Comparison of ENCODE assay signal across 12 cellular contexts in genomic region chr22:37418627-37419369, GRCh38. TPM values are rescaled to one million over a fixed set of nuclear protein-coding genes. Genes with fewer than 3 reads are reported as not detected.
DNase-seq lines count a peak whose midpoint lies in the region; ATAC-seq and TF ChIP-seq lines count a peak whose summit lies in the region.
"Had no signal": no experiment of that assay in that cellular context is flagged by ENCODE, and none has a peak within 500 bp of the region (broad histone marks: within the 10 kb centered on the region; RNA-seq: fewer than 3 reads in every experiment).

No MANE protein-coding gene starts in this region.

- peak overlapping the region; percentile 41 to 83 (median 76) for H3K4me3 Mint-ChIP-seq in CD8-positive, alpha-beta memory T cell
- H3K4me3 Mint-ChIP-seq in brain: peak overlapping the region; percentile 73 to 81 (median 79)
- peak overlapping the region; percentile 25 to 96 (median 82) for H3K4me3 Mint-ChIP-seq in naive thymus-derived CD8-positive, alpha-beta T cell

- ATAC-seq in naive thymus-derived CD8-positive, alpha-beta T cell: no peak
- no peak for ATAC-seq in GM19035 (IDR thresholded peaks at IDR 0.05; ENCODE audit: unreplicated experiment)
- ATAC-seq in left cardiac atrium: no peak
- ATAC-seq: heart left ventricle had no signal

- H3K27ac ChIP-seq in CD8-positive, alpha-beta memory T cell (ENCODE audit: low read depth, low read length): no peak overlapping the region
- no peak overlapping the region for H3K27ac ChIP-seq in HUES64 (ENCODE audit: low read depth, low read length)
- no peak overlapping the region for H3K27ac ChIP-seq in stomach
- H3K27ac ChIP-seq: heart left ventricle, right lobe of liver had no signal

- no peaks in the 10 kb centered on the region for H3K9me3 ChIP-seq in CD8-positive, alpha-beta memory T cell (ENCODE audit: low read length)
- H3K9me3 ChIP-seq in HUES64 (ENCODE audit: insufficient read depth, low read depth, low read length): no peaks in the 10 kb centered on the region
- no peaks in the 10 kb centered on the region for H3K9me3 ChIP-seq in stomach
- H3K9me3 ChIP-seq: heart left ventricle, right lobe of liver had no signal

- no peak overlapping the region for H3K9ac ChIP-seq in HUES64 (ENCODE audit: low read depth, low read length)

- peaks cover 7% of the 10 kb centered on the region for H3K27me3 ChIP-seq in CD8-positive, alpha-beta memory T cell (ENCODE audit: insufficient read depth, low read length, poor library complexity, severe bottlenecking)
- H3K27me3 ChIP-seq in HUES64 (ENCODE audit: insufficient read depth, low read length) (peaks cover 37% of the 10 kb centered on the region), stomach (peaks cover 12 to 100% (median 58%) of the 10 kb centered on the region in 3 donors)

- H3K36me3 ChIP-seq in CD8-positive, alpha-beta memory T cell (ENCODE audit: insufficient read depth, low read length): no peaks in the 10 kb centered on the region
- H3K36me3 ChIP-seq in HUES64 (ENCODE audit: insufficient read depth, low read length) (no peaks in the 10 kb centered on the region), stomach (no peaks in the 10 kb centered on the region)
- H3K36me3 ChIP-seq: heart left ventricle, right lobe of liver had no signal

- TF ChIP-seq EP300 in stomach (IDR thresholded peaks at IDR 0.05): no peak

- CTCF ChIA-PET in CD8-positive, alpha-beta memory T cell (lab: Charles Lee): no interaction called here

- TF ChIP-seq CTCF in brain (conservative IDR thresholded peaks at IDR 0.05) (no peak), stomach (IDR thresholded peaks at IDR 0.05) (no peak)

- H3K36me3 Mint-ChIP-seq in CD8-positive, alpha-beta memory T cell: no peaks in the 10 kb centered on the region
- H3K36me3 Mint-ChIP-seq in brain: no peaks in the 10 kb centered on the region
- no peaks in the 10 kb centered on the region for H3K36me3 Mint-ChIP-seq in naive thymus-derived CD8-positive, alpha-beta T cell

- H3K4me1 Mint-ChIP-seq in CD8-positive, alpha-beta memory T cell: peaks cover 24 to 31% (median 30%) of the 10 kb centered on the region in 3 donors
- peaks cover 70% of the 10 kb centered on the region for H3K4me1 Mint-ChIP-seq in brain
- peaks cover 31 to 47% (median 33%) of the 10 kb centered on the region in 4 donors for H3K4me1 Mint-ChIP-seq in naive thymus-derived CD8-positive, alpha-beta T cell

- WGBS in HUES64: 74% methylated on average over 28 of the region's 28 CpGs
- WGBS in stomach, 5 donors: 21 to 46% (median 39%) methylated on average over 26 to 28 of the region's 28 CpGs

- H3K4me1 ChIP-seq in CD8-positive, alpha-beta memory T cell (ENCODE audit: insufficient read depth, low read length): peaks cover 12% of the 10 kb centered on the region
- H3K4me1 ChIP-seq in HUES64 (ENCODE audit: insufficient read depth, low read length) (peaks cover 5% of the 10 kb centered on the region; the same call in 1 of the 2 replicates), stomach (peaks cover 13 to 26% (median 24%) of the 10 kb centered on the region in 4 donors)

- peaks cover 46 to 70% of the 10 kb centered on the region in 2 donors for H3K27me3 Mint-ChIP-seq in CD8-positive, alpha-beta memory T cell
- peaks cover 27% of the 10 kb centered on the region for H3K27me3 Mint-ChIP-seq in brain
- peaks cover 31 to 80% (median 47%) of the 10 kb centered on the region in 5 donors for H3K27me3 Mint-ChIP-seq in naive thymus-derived CD8-positive, alpha-beta T cell

- POLR2A ChIA-PET in CD8-positive, alpha-beta memory T cell (lab: Charles Lee): no interaction called here
- POLR2A ChIA-PET in naive thymus-derived CD8-positive, alpha-beta T cell (lab: Charles Lee): no interaction called here

- H3K4me3 ChIP-seq in CD8-positive, alpha-beta memory T cell (ENCODE audit: low read length): no peak overlapping the region
- H3K4me3 ChIP-seq in HUES64 (ENCODE audit: low read length) (peak overlapping the region; percentile 65; the same call in 1 of the 2 replicates), stomach (no peak overlapping the region)
- H3K4me3 ChIP-seq: right lobe of liver had no signal

- TF ChIP-seq POLR2A in stomach (IDR thresholded peaks at IDR 0.05): no peak

- no peaks in the 10 kb centered on the region for H3K9me3 Mint-ChIP-seq in CD8-positive, alpha-beta memory T cell
- H3K9me3 Mint-ChIP-seq in brain: peaks cover 0 to 3% (median 3%) of the 10 kb centered on the region in 5 experiments
- peaks cover 0 to 3% (median 0%) of the 10 kb centered on the region in 9 donors for H3K9me3 Mint-ChIP-seq in naive thymus-derived CD8-positive, alpha-beta T cell

- H3K27ac Mint-ChIP-seq in CD8-positive, alpha-beta memory T cell: peak overlapping the region in 2 of 8 donors; percentile 49 to 98
- H3K27ac Mint-ChIP-seq in brain: peak overlapping the region; percentile 54 to 96 (median 84)
- peak overlapping the region in 3 of 10 donors; percentile 40 to 82 (median 46) for H3K27ac Mint-ChIP-seq in naive thymus-derived CD8-positive, alpha-beta T cell

- DNase-seq in CD8-positive, alpha-beta memory T cell: no peak
- DNase-seq in naive thymus-derived CD8-positive, alpha-beta T cell: no peak
- DNase-seq in cortex of kidney (lab: John Stamatoyannopoulos, UW) (no peak), stomach (no peak), left cardiac atrium (no peak)
- DNase-seq: effector CD4-positive, alpha-beta T cell; heart left ventricle; right lobe of liver; SHP77 had no signal

- intact Hi-C loops in stomach (cut with DNase I; ENCODE audit: low total_unique reads): no loop called here
- intact Hi-C loops in left cardiac atrium (cut with DNase I): no loop called here

RNA-seq across cellular contexts. Expression of gene ELFN2, which starts 8.5 kb away (rescaled TPM):
- under 1 TPM; 0.09 to 0.20 TPM for total RNA-seq in CD8-positive, alpha-beta memory T cell
- 0.02 TPM for polyA plus RNA-seq in CD8-positive, alpha-beta memory T cell
- 0.20 TPM for polyA plus RNA-seq in HUES64 (2013, experiment 1 of 2)
- 0.38 TPM for polyA plus RNA-seq in HUES64 (2013, experiment 2 of 2)
- polyA plus RNA-seq in brain (ENCODE audit: insufficient read depth, low read depth, low replicate concordance) (3.7 TPM), stomach (under 1 TPM in 1 of 3 donors, not detected in 2; 0.03 TPM)
- under 1 TPM; 0.55 to 0.88 TPM for total RNA-seq in naive thymus-derived CD8-positive, alpha-beta T cell
- not detected for polyA plus RNA-seq in naive thymus-derived CD8-positive, alpha-beta T cell
- total RNA-seq in stomach (under 1 TPM in 2 of 5 donors, not detected in 3; 0.18 to 0.89 TPM), left cardiac atrium (under 1 TPM in 1 of 2 donors, not detected in 1; 0.05 TPM)
